15 cellular contexts compared by ENCODE assay signal in genomic region chr1:230950404-230950803, GRCh38. TPM values are rescaled to one million over a fixed set of nuclear protein-coding genes. Genes with fewer than 3 reads are reported as not detected.
DNase-seq lines count a peak whose midpoint lies in the region; ATAC-seq and TF ChIP-seq lines count a peak whose summit lies in the region.
"Had no signal": no experiment of that assay in that cellular context is flagged by ENCODE, and none has a peak within 500 bp of the region (broad histone marks: within the 10 kb centered on the region; RNA-seq: fewer than 3 reads in every experiment).

No MANE protein-coding gene starts in this region.

- H3K4me2 ChIP-seq in DOHH2 (ENCODE audit: low read length) (peak overlapping the region; percentile 29), Karpas-422 (ENCODE audit: low read depth, low read length, poor library complexity, severe bottlenecking) (peak overlapping the region; percentile 6)
- H3K4me2 ChIP-seq: A549 had no signal

- intact Hi-C loops in A673 (cut with micrococcal nuclease; ENCODE audit: unreplicated experiment) = no loop called here

- peaks cover 3% of the 10 kb centered on the region for H3K36me3 ChIP-seq in A673 (ENCODE audit: insufficient read depth, low read length, poor library complexity, severe bottlenecking)
- H3K36me3 ChIP-seq in DOHH2 (ENCODE audit: control insufficient read depth, low read length) = peaks cover 34% of the 10 kb centered on the region
- H3K36me3 ChIP-seq in Karpas-422 (ENCODE audit: insufficient read depth, low read length) = no peaks in the 10 kb centered on the region; the same call in 1 of the 2 replicates

- no peak overlapping the region for H2AFZ ChIP-seq in Karpas-422 (ENCODE audit: low read length)

- peak; percentile 35 for DNase-seq in A673 (ENCODE audit: low spot score)
- no peak for DNase-seq in Karpas-422
- no peak for DNase-seq in GM19238 (ENCODE audit: insufficient read length, low spot score)
- no peak for DNase-seq in GM20000 (ENCODE audit: low spot score)
- DNase-seq: 8988T; C1 segment of cervical spinal cord; CD4-positive, alpha-beta memory T cell; DMS53; DMS79 treated with DMSO at 0.1 percent for 48 hours; GOT3 had no signal

- no peak for TF ChIP-seq CTCF in A673 (conservative IDR thresholded peaks at IDR 0.05; ENCODE audit: low read depth, low read length)
- TF ChIP-seq CTCF in DOHH2 (IDR thresholded peaks at IDR 0.05; ENCODE audit: low read depth, low read length, poor library complexity, severe bottlenecking) = no peak
- TF ChIP-seq CTCF in VCaP (conservative IDR thresholded peaks at IDR 0.05) = no peak
- TF ChIP-seq CTCF in GM20000 (IDR thresholded peaks at IDR 0.05; ENCODE audit: extremely low read depth, missing control alignments) = no peak

- H3K4me3 ChIP-seq in A673 (ENCODE audit: low read depth, low read length, poor library complexity, severe bottlenecking) (no peak overlapping the region), DOHH2 (ENCODE audit: low read length) (no peak overlapping the region), Karpas-422 (ENCODE audit: low read length) (no peak overlapping the region)
- H3K4me3 ChIP-seq: A549, HAP-1 had no signal

- H3K27ac ChIP-seq in A673 (ENCODE audit: low read depth, low read length, poor library complexity, severe bottlenecking) (no peak overlapping the region), DOHH2 (ENCODE audit: low read depth, low read length) (no peak overlapping the region), Karpas-422 (ENCODE audit: low read length) (peak overlapping the region; percentile 7; the same call in 1 of the 2 replicates), VCaP (peak overlapping the region; percentile 37; the same call in 1 of the 2 replicates)
- H3K27ac ChIP-seq: A549 had no signal

- CTCF ChIA-PET in A673 (lab: Charles Lee) = no interaction called here

- no peak for ATAC-seq in HG02759 (IDR thresholded peaks at IDR 0.05; ENCODE audit: unreplicated experiment)
- ATAC-seq: A549 had no signal

- no peaks in the 10 kb centered on the region for H3K79me2 ChIP-seq in DOHH2 (ENCODE audit: control insufficient read depth, low read length)
- peaks cover 3% of the 10 kb centered on the region; the same call in 1 of the 2 replicates for H3K79me2 ChIP-seq in Karpas-422 (ENCODE audit: low read length)

- H3K4me1 ChIP-seq in A673 (ENCODE audit: insufficient read depth, low read length, poor library complexity, severe bottlenecking) = no peaks in the 10 kb centered on the region
- peaks cover 36% of the 10 kb centered on the region for H3K4me1 ChIP-seq in DOHH2 (ENCODE audit: control insufficient read depth, low read length)
- H3K4me1 ChIP-seq in Karpas-422 (ENCODE audit: low read length) = peaks cover 31% of the 10 kb centered on the region
- H3K4me1 ChIP-seq: A549 had no signal

- H3F3A ChIP-seq in DOHH2 (ENCODE audit: control insufficient read depth, insufficient read depth) = no peaks in the 10 kb centered on the region

- H3K9me3 ChIP-seq in A673 (ENCODE audit: low read depth, low read length, poor library complexity, severe bottlenecking) (no peaks in the 10 kb centered on the region), DOHH2 (ENCODE audit: control insufficient read depth, insufficient read depth, low read length) (no peaks in the 10 kb centered on the region), Karpas-422 (ENCODE audit: low read length) (no peaks in the 10 kb centered on the region)
- H3K9me3 ChIP-seq: A549, HAP-1 had no signal

- H3K9me2 ChIP-seq in DOHH2 (replicated peaks; ENCODE audit: control insufficient read depth, low read length) (no peaks in the 10 kb centered on the region), Karpas-422 (replicated peaks; ENCODE audit: insufficient read depth, low read length) (no peaks in the 10 kb centered on the region)

- no TSS peak for BruUV-seq in A673 (replicated peaks; lab: Mats Ljungman, UMichigan)

- H3K27me3 ChIP-seq in A673 (replicated peaks; ENCODE audit: insufficient read depth, low read depth, low read length, poor library complexity) = no peaks in the 10 kb centered on the region
- no peaks in the 10 kb centered on the region for H3K27me3 ChIP-seq in DOHH2 (ENCODE audit: control insufficient read depth, low read length)
- H3K27me3 ChIP-seq in Karpas-422 (ENCODE audit: low read length) = no peaks in the 10 kb centered on the region

- POLR2A ChIA-PET in A673 (lab: Charles Lee; ENCODE audit: low non-redundant PET) = no interaction called here

- H3K9ac ChIP-seq in Karpas-422 (ENCODE audit: low read length) = no peak overlapping the region

- no peaks in the 10 kb centered on the region for H4K20me1 ChIP-seq in DOHH2 (ENCODE audit: control insufficient read depth, insufficient read depth, low read depth, low read length)
- H4K20me1 ChIP-seq in Karpas-422 (ENCODE audit: insufficient read depth, low read depth, low read length) = no peaks in the 10 kb centered on the region

RNA-seq across cellular contexts. Expression of gene TTC13, which starts 28.3 kb away (rescaled TPM):
- total RNA-seq in A673 (2021) = 28.9 and 30.1 TPM in 2 replicates
- total RNA-seq in Karpas-422 (2014; rRNA removed; shearing (Covaris generic); ENCODE audit: low replicate concordance) = 11.2 and 14.0 TPM in 2 replicates

RNA-seq across cellular contexts. Expression of gene ARV1, which starts 28.5 kb away (rescaled TPM):
- 27.1 and 27.3 TPM in 2 replicates for total RNA-seq in A673 (2021)
- 23.7 and 35.1 TPM in 2 replicates for total RNA-seq in Karpas-422 (2014; rRNA removed; shearing (Covaris generic); ENCODE audit: low replicate concordance)

Comparison
In these comparisons a context has a peak if more than half of its experiments do, and no peak if none do; other contexts are left out.
1. H3K27ac ChIP-seq: peak in Karpas-422 (single experiment) and VCaP (single experiment); none in A673 (single experiment) and DOHH2 (single experiment).